19 cellular contexts compared by ENCODE assay signal in genomic region chr7:108202743-108203142, GRCh38.
"Had no signal": no experiment of that assay in that cellular context is flagged by ENCODE, and none has a peak within 500 bp of the region (broad histone marks: within the 10 kb centered on the region; RNA-seq: fewer than 3 reads in every experiment).

No MANE protein-coding gene starts in this region.

- H3K36me3 ChIP-seq: SJSA1 had no signal

- H3K27ac Mint-ChIP-seq: IgD-negative memory B cell had no signal

- FAIRE-seq: HTR-8/SVneo, K562, RCC 7860 had no signal

- H3K4me3 ChIP-seq: K562, SJSA1 had no signal

- H3K36me3 Mint-ChIP-seq: IgD-negative memory B cell had no signal

- DNase-seq: NCI-H1092 treated with DMSO at 0.1 percent for 48 hours, NCI-H1436, NCI-H187, NCI-H2081 treated with DMSO at 0.1 percent for 48 hours, NCI-H2171, NCI-H226, NCI-H446, NCI-H510A, NCI-H524 treated with DMSO at 0.1 percent for 48 hours, NCI-H69, NCI-H774, Right ventricle myocardium superior, SIG-M5 had no signal

- H3K27ac ChIP-seq: HL-60, SJSA1 had no signal

- H3K4me3 Mint-ChIP-seq: IgD-negative memory B cell had no signal

- H3K4me1 ChIP-seq: SJSA1 had no signal

- H3K9me3 ChIP-seq: SJSA1 had no signal
